In the genomic region with DNA sequence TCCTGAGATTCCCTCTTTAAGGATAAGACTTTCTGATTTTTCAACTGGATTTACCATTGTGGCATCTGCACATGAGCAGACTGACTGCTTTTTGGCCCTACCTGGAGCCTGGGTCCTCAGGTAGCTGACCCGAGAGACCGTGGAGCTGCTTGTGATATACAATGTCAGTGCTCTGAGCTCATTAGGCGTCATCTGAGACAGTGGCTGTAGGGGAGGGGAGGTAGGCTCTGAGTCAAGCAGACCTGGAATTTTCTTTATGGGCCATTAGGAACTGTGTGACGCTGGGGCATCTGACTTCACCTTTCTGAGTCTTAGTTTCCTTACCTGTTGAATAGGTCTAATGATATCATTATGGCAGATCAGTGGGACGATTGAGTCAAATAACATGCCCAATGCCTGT, we compare ENCODE assay signal across 5 cellular contexts.
"Had no signal": no experiment of that assay in that cellular context is flagged by ENCODE, and none has a peak within 500 bp of the region (broad histone marks: within the 10 kb centered on the region; RNA-seq: fewer than 3 reads in every experiment).

No MANE protein-coding gene starts in this region.

- DNase-seq: H9, HCEC 1CT, IMR-90 had no signal

- ATAC-seq: GM23338, K562 had no signal
